In genomic region chr12:14768823-14769405, GRCh38 we compare ENCODE assay signal across 8 cellular contexts. TPM values are rescaled to one million over a fixed set of nuclear protein-coding genes. Genes with fewer than 3 reads are reported as not detected.
DNase-seq lines count a peak whose midpoint lies in the region; ATAC-seq and TF ChIP-seq lines count a peak whose summit lies in the region.

No MANE protein-coding gene starts in this region.

- H3K4me1 ChIP-seq in PC-3 (ENCODE audit: insufficient read depth, low read length) = peaks cover 22% of the 10 kb centered on the region
- H3K4me1 ChIP-seq in left lung = peaks cover 0 to 13% of the 10 kb centered on the region in 2 donors

- DNase-seq in CD1c-positive myeloid dendritic cell (ENCODE audit: extremely low spot score) = peak; percentile 12
- peak; percentile 10 for DNase-seq in PC-3
- DNase-seq in astrocyte of the cerebellum (ENCODE audit: low read depth) = no peak
- peak; percentile 37 to 42 for DNase-seq in left lung
- peak; percentile 17 to 72 for DNase-seq in stimulated activated effector memory CD8-positive, alpha-beta T cell treated with anti-CD3 and anti-CD28 coated beads, Interleukin-12 subunit alpha, Interleukin-12 subunit beta, amount 100 ng/mL, for 72 hours (ENCODE audit: low spot score in 2 of 2)
- DNase-seq in GM19240 (ENCODE audit: insufficient read length, low spot score) = no peak
- no peak for DNase-seq in posterior vena cava (ENCODE audit: low spot score)
- DNase-seq in MG63 = no peak

- H3K79me2 ChIP-seq in PC-3 (ENCODE audit: low read length) = peaks cover 29% of the 10 kb centered on the region

- H3K4me2 ChIP-seq in PC-3 (ENCODE audit: low read length) = peak overlapping the region; percentile 95

- H3K27ac Mint-ChIP-seq in stimulated activated effector memory CD8-positive, alpha-beta T cell treated with anti-CD3 and anti-CD28 coated beads, Interleukin-12 subunit alpha, Interleukin-12 subunit beta, amount 100 ng/mL, for 72 hours = peak overlapping the region; percentile 99

- H3K4me1 Mint-ChIP-seq in stimulated activated effector memory CD8-positive, alpha-beta T cell treated with anti-CD3 and anti-CD28 coated beads, Interleukin-12 subunit alpha, Interleukin-12 subunit beta, amount 100 ng/mL, for 72 hours = peaks cover 39% of the 10 kb centered on the region

- BruUV-seq in PC-3 (replicated peaks; lab: Mats Ljungman, UMichigan) = no TSS peak

- ATAC-seq in PC-3 (no peak), left lung (peak; percentile 9)
- ATAC-seq in stimulated activated effector memory CD8-positive, alpha-beta T cell treated with anti-CD3 and anti-CD28 coated beads, Interleukin-12 subunit alpha, Interleukin-12 subunit beta, amount 100 ng/mL, for 72 hours = peak; percentile 24

- H3K9me3 ChIP-seq in PC-3 (ENCODE audit: low read length) = no peaks in the 10 kb centered on the region
- H3K9me3 ChIP-seq in left lung = no peaks in the 10 kb centered on the region
- no peaks in the 10 kb centered on the region for H3K9me3 ChIP-seq in MG63

- peak overlapping the region; percentile 63; the same call in 1 of the 2 replicates for H2AFZ ChIP-seq in PC-3 (ENCODE audit: low read length)

- TF ChIP-seq CTCF in PC-3 (conservative IDR thresholded peaks at IDR 0.05; ENCODE audit: low read depth, low read length) (no peak), astrocyte of the cerebellum (IDR thresholded peaks at IDR 0.05; ENCODE audit: low read depth, low read length, missing control alignments) (no peak), left lung (IDR thresholded peaks at IDR 0.05) (no peak)

- H3K9me2 ChIP-seq in PC-3 (replicated peaks; ENCODE audit: low read length) = no peaks in the 10 kb centered on the region

- H3K27me3 ChIP-seq in PC-3 (ENCODE audit: low read length) = no peaks in the 10 kb centered on the region
- H3K27me3 ChIP-seq in left lung = peaks cover 0 to 14% of the 10 kb centered on the region in 2 donors
- no peaks in the 10 kb centered on the region for H3K27me3 ChIP-seq in MG63

- in situ Hi-C loops in astrocyte of the cerebellum (cut with HindIII; ENCODE audit: low sequenced_read_pairs) = no loop called here

- no peaks in the 10 kb centered on the region for H3F3A ChIP-seq in PC-3 (ENCODE audit: low read length, unreplicated experiment)

- peak overlapping the region; percentile 84 for H3K9ac ChIP-seq in PC-3 (ENCODE audit: low read length)

- no peak overlapping the region for H3K27ac ChIP-seq in PC-3 (ENCODE audit: low read length)
- peak overlapping the region; percentile 95 for H3K27ac ChIP-seq in left lung

- H3K4me3 Mint-ChIP-seq in stimulated activated effector memory CD8-positive, alpha-beta T cell treated with anti-CD3 and anti-CD28 coated beads, Interleukin-12 subunit alpha, Interleukin-12 subunit beta, amount 100 ng/mL, for 72 hours = peak overlapping the region; percentile 100

- H3K4me3 ChIP-seq in PC-3 (ENCODE audit: low read length) (peak overlapping the region; percentile 97), astrocyte of the cerebellum (ENCODE audit: low read depth, low read length) (peak overlapping the region; percentile 88), left lung (peak overlapping the region; percentile 66 to 79), MG63 (no peak overlapping the region)

- H4K20me1 ChIP-seq in PC-3 (ENCODE audit: low read length) = no peaks in the 10 kb centered on the region; the same call in 1 of the 2 replicates

- CTCF ChIA-PET in PC-3 (lab: Charles Lee) = interaction anchor here (0.6 kb wide), 2 partner anchors 9 to 64 kb away, joined by 3 read pairs; no protein-coding TSS in a partner anchor

- intact Hi-C loops in PC-3 (cut with micrococcal nuclease) (no loop called here), left lung (cut with DNase I) (no loop called here), posterior vena cava (cut with DNase I) (no loop called here)

- peaks cover 6% of the 10 kb centered on the region for H3K9me3 Mint-ChIP-seq in stimulated activated effector memory CD8-positive, alpha-beta T cell treated with anti-CD3 and anti-CD28 coated beads, Interleukin-12 subunit alpha, Interleukin-12 subunit beta, amount 100 ng/mL, for 72 hours

- H3K36me3 ChIP-seq in PC-3 (ENCODE audit: low read depth, low read length) (no peaks in the 10 kb centered on the region), left lung (no peaks in the 10 kb centered on the region), MG63 (no peaks in the 10 kb centered on the region)

- POLR2A ChIA-PET in PC-3 (lab: Charles Lee; ENCODE audit: unreplicated experiment) = no interaction called here

- peaks cover 80% of the 10 kb centered on the region for H3K36me3 Mint-ChIP-seq in stimulated activated effector memory CD8-positive, alpha-beta T cell treated with anti-CD3 and anti-CD28 coated beads, Interleukin-12 subunit alpha, Interleukin-12 subunit beta, amount 100 ng/mL, for 72 hours

RNA-seq across cellular contexts. Expression of gene WBP11, which starts 34.4 kb away (rescaled TPM):
- total RNA-seq in PC-3 (2014; rRNA removed) = 20.0 and 21.4 TPM in 2 replicates
- total RNA-seq in left lung = 10 to 100 TPM; 38.6 to 53.5 TPM
- total RNA-seq in posterior vena cava = 10 to 100 TPM; 37.2 to 39.2 TPM
- total RNA-seq in MG63 (2014; rRNA removed; shearing (Covaris generic); ENCODE audit: low replicate concordance) = 9.0 and 12.8 TPM in 2 replicates

RNA-seq across cellular contexts. Expression of gene C12orf60, which starts 34.6 kb away (rescaled TPM):
- total RNA-seq in PC-3 (2014; rRNA removed) (0.29 and 0.47 TPM in 2 replicates), left lung (1 to 10 TPM in 1 of 2 donors, under 1 TPM in 1; 0.81 to 1.2 TPM), posterior vena cava (under 1 TPM; 0.62 to 0.74 TPM)
- 0.42 and 2.2 TPM in 2 replicates for total RNA-seq in MG63 (2014; rRNA removed; shearing (Covaris generic); ENCODE audit: low replicate concordance)

RNA-seq across cellular contexts. Expression of gene SMCO3, which starts 45.1 kb away (rescaled TPM):
- total RNA-seq in PC-3 (2014; rRNA removed) (not detected in 2 replicates), left lung (1 to 10 TPM in 1 of 2 donors, under 1 TPM in 1; 0.97 to 1.1 TPM), posterior vena cava (1 to 10 TPM in 1 of 2 donors, under 1 TPM in 1; 0.57 to 1.4 TPM)
- not detected in 2 replicates for total RNA-seq in MG63 (2014; rRNA removed; shearing (Covaris generic); ENCODE audit: low replicate concordance)

Comparison
In these comparisons a context has a peak if more than half of its experiments do, and no peak if none do; other contexts are left out.
1. DNase-seq: peak in CD1c-positive myeloid dendritic cell (single experiment), PC-3 (single experiment), left lung (2 of 2) and stimulated activated effector memory CD8-positive, alpha-beta T cell treated with anti-CD3 and anti-CD28 coated beads, Interleukin-12 subunit alpha, Interleukin-12 subunit beta, amount 100 ng/mL, for 72 hours (2 of 2); none in astrocyte of the cerebellum (single experiment), GM19240 (single experiment), posterior vena cava (single experiment) and MG63 (single experiment).